ENCODE assay signal across 8 cellular contexts in genomic region chr10:119313645-119314044, GRCh38.
DNase-seq lines count a peak whose midpoint lies in the region; ATAC-seq, FAIRE-seq and TF ChIP-seq lines count a peak whose summit lies in the region.

No MANE protein-coding gene starts in this region.

- H3K4me3 ChIP-seq in KMS-11 (IDR thresholded peaks at IDR 0.05; ENCODE audit: insufficient read depth, low read depth, low read length) (no peak overlapping the region), stomach (no peak overlapping the region)

- intact Hi-C loops in stomach (cut with DNase I; ENCODE audit: low total_unique reads): no loop called here

- H3K9me3 Mint-ChIP-seq in activated naive CD4-positive, alpha-beta T cell treated with anti-CD3 and anti-CD28 coated beads, Interleukin-2, amount 50 U/mL, for 72 hours: peaks cover 7 to 11% of the 10 kb centered on the region in 2 donors

- H3K27ac Mint-ChIP-seq in activated naive CD4-positive, alpha-beta T cell treated with anti-CD3 and anti-CD28 coated beads, Interleukin-2, amount 50 U/mL, for 72 hours: peak overlapping the region; percentile 29 to 87

- ATAC-seq in GM21529 (IDR thresholded peaks at IDR 0.05; ENCODE audit: unreplicated experiment): peak; percentile 80
- peak; percentile 54 to 75 for ATAC-seq in activated naive CD4-positive, alpha-beta T cell treated with anti-CD3 and anti-CD28 coated beads, Interleukin-2, amount 50 U/mL, for 72 hours

- no peaks in the 10 kb centered on the region for H3K79me2 ChIP-seq in KMS-11 (ENCODE audit: insufficient read depth, low read depth)

- no peaks in the 10 kb centered on the region for H3K9me3 ChIP-seq in stomach

- FAIRE-seq in GM12892 (lab: Jason Lieb, UNC): peak; percentile 89

- no peak for TF ChIP-seq EP300 in stomach (IDR thresholded peaks at IDR 0.05)

- H3K36me3 ChIP-seq in KMS-11 (ENCODE audit: insufficient read depth): no peaks in the 10 kb centered on the region
- no peaks in the 10 kb centered on the region for H3K36me3 ChIP-seq in stomach

- no peak overlapping the region for H2AFZ ChIP-seq in KMS-11 (ENCODE audit: low read depth)

- H3K4me2 ChIP-seq in KMS-11: peak overlapping the region; percentile 73

- H3K27me3 ChIP-seq in KMS-11 (ENCODE audit: insufficient read depth, low read depth): no peaks in the 10 kb centered on the region
- no peaks in the 10 kb centered on the region for H3K27me3 ChIP-seq in stomach

- DNase-seq in GM12892 (ENCODE audit: insufficient read length): peak; percentile 67
- DNase-seq in activated naive CD4-positive, alpha-beta T cell treated with anti-CD3 and anti-CD28 coated beads, Interleukin-2, amount 50 U/mL, for 72 hours (ENCODE audit: low spot score in 2 of 2): peak; percentile 65 to 94
- no peak for DNase-seq in stomach
- no peak for DNase-seq in DMS 273 (lab: John Stamatoyannopoulos, UW; ENCODE audit: unreplicated experiment)
- DNase-seq in medulla oblongata (ENCODE audit: extremely low spot score): no peak
- no peak for DNase-seq in NCI-H187 treated with DMSO at 0.1 percent for 48 hours (lab: John Stamatoyannopoulos, UW)

- peaks cover 0 to 6% of the 10 kb centered on the region in 2 donors for H3K36me3 Mint-ChIP-seq in activated naive CD4-positive, alpha-beta T cell treated with anti-CD3 and anti-CD28 coated beads, Interleukin-2, amount 50 U/mL, for 72 hours

- TF ChIP-seq POLR2A in GM12892 (IDR thresholded peaks at IDR 0.05; ENCODE audit: low read depth, low read length) (no peak), stomach (IDR thresholded peaks at IDR 0.05) (no peak)

- WGBS in stomach, 5 donors: 76 to 92% (median 85%) methylated on average over 3 to 7 of the region's 7 CpGs

- H3K4me1 ChIP-seq in KMS-11 (ENCODE audit: low read depth, poor library complexity, severe bottlenecking): peaks cover 45% of the 10 kb centered on the region
- peaks cover 14 to 83% (median 55%) of the 10 kb centered on the region in 4 donors for H3K4me1 ChIP-seq in stomach

- TF ChIP-seq CTCF in KMS-11 (conservative IDR thresholded peaks at IDR 0.05; ENCODE audit: low read depth, low read length) (no peak), stomach (IDR thresholded peaks at IDR 0.05) (no peak)

- peak overlapping the region; percentile 11; the same call in 1 of the 2 replicates for H3K9ac ChIP-seq in KMS-11

- peak overlapping the region; percentile 29; the same call in 1 of the 2 replicates for H3K27ac ChIP-seq in KMS-11
- peak overlapping the region in 4 of 5 donors; percentile 67 to 78 (median 75) for H3K27ac ChIP-seq in stomach

- H4K20me1 ChIP-seq in KMS-11 (ENCODE audit: insufficient read depth): no peaks in the 10 kb centered on the region

Comparison
In these comparisons a context has a peak if more than half of its experiments do, and no peak if none do; other contexts are left out.
1. DNase-seq: peak in GM12892 (single experiment) and activated naive CD4-positive, alpha-beta T cell treated with anti-CD3 and anti-CD28 coated beads, Interleukin-2, amount 50 U/mL, for 72 hours (2 of 2); none in stomach (single experiment), DMS 273 (single experiment), medulla oblongata (single experiment) and NCI-H187 treated with DMSO at 0.1 percent for 48 hours (single experiment).